17 cellular contexts compared by ENCODE assay signal in the genomic region with DNA sequence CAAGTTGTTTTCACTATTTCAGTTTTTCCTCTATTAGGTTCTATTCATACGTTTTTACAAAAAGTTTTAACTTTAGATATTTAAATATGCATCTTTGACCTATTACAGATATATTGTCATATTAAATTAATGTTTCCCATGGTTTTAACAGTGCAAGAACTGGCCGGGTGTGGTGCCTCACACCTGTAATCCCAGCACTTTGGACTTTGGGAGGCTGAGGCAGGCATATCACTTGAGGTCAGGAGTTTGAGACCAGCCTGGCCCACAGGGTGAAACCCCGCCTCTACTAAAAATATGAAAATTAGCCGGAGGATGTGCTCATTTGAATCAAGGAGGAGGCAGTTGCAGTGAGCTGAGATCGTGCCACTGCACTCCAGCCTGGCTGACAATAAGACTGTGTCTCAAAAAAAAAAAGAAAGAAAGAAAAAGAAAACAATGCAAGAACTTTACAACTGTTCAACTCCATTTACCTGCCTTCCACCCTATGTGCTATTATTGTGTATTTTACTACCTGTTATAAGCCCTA. TPM values are rescaled to one million over a fixed set of nuclear protein-coding genes. Genes with fewer than 3 reads are reported as not detected.
DNase-seq lines count a peak whose midpoint lies in the region; ATAC-seq and FAIRE-seq lines count a peak whose summit lies in the region.
"Had no signal": no experiment of that assay in that cellular context is flagged by ENCODE, and none has a peak within 500 bp of the region (broad histone marks: within the 10 kb centered on the region; RNA-seq: fewer than 3 reads in every experiment).

No MANE protein-coding gene starts in this region.

- H2BK12ac ChIP-seq in trophoblast cell (ENCODE audit: low read length) = no peak overlapping the region

- no peaks in the 10 kb centered on the region for H3K79me1 ChIP-seq in trophoblast cell (ENCODE audit: low read length)

- H3K4me1 ChIP-seq in Karpas-422 (ENCODE audit: low read length) = peaks cover 5% of the 10 kb centered on the region
- no peaks in the 10 kb centered on the region for H3K4me1 ChIP-seq in trophoblast cell (ENCODE audit: control insufficient read depth in 1 of 2, insufficient read depth in 2 of 2, low read length in 2 of 2)

- no peak overlapping the region for H3K14ac ChIP-seq in trophoblast cell (ENCODE audit: low read length)

- no peak overlapping the region for H4K12ac ChIP-seq in trophoblast cell (ENCODE audit: low read depth, low read length)

- H3K4me2 ChIP-seq in Karpas-422 (ENCODE audit: low read depth, low read length, poor library complexity, severe bottlenecking) = no peak overlapping the region
- H3K4me2 ChIP-seq in trophoblast cell (ENCODE audit: low read length) = no peak overlapping the region

- no peaks in the 10 kb centered on the region for H3K9me3 ChIP-seq in Karpas-422 (ENCODE audit: low read length)
- peaks cover 3% of the 10 kb centered on the region for H3K9me3 ChIP-seq in trophoblast cell (ENCODE audit: insufficient read depth, low read depth, low read length)

- ATAC-seq in GM21360 (IDR thresholded peaks at IDR 0.05; ENCODE audit: unreplicated experiment) (no peak), HG02870 (IDR thresholded peaks at IDR 0.05; ENCODE audit: unreplicated experiment) (no peak)

- no peaks in the 10 kb centered on the region for H3K79me2 ChIP-seq in Karpas-422 (ENCODE audit: low read length)
- H3K79me2 ChIP-seq in trophoblast cell (ENCODE audit: control insufficient read depth, insufficient read depth, low read length, poor library complexity) = no peaks in the 10 kb centered on the region

- H2BK5ac ChIP-seq in trophoblast cell (ENCODE audit: low read depth, low read length, poor library complexity) = no peak overlapping the region

- H3K4me3 ChIP-seq in Karpas-422 (ENCODE audit: low read length) (no peak overlapping the region), trophoblast cell (ENCODE audit: low read depth, low read length) (no peak overlapping the region)

- no peak overlapping the region for H3K27ac ChIP-seq in Karpas-422 (ENCODE audit: low read length)
- no peak overlapping the region for H3K27ac ChIP-seq in trophoblast cell (ENCODE audit: low read depth, low read length)
- H3K27ac ChIP-seq: C4-2B had no signal

- H3K9me2 ChIP-seq in Karpas-422 (replicated peaks; ENCODE audit: insufficient read depth, low read length) = no peaks in the 10 kb centered on the region

- no peak overlapping the region for H4K91ac ChIP-seq in trophoblast cell (ENCODE audit: low read depth, low read length)

- no peak overlapping the region for H4K8ac ChIP-seq in trophoblast cell (ENCODE audit: low read depth, low read length)

- H4K20me1 ChIP-seq in Karpas-422 (ENCODE audit: insufficient read depth, low read depth, low read length) = no peaks in the 10 kb centered on the region

- H2AFZ ChIP-seq in Karpas-422 (ENCODE audit: low read length) = no peak overlapping the region
- H2AFZ ChIP-seq in trophoblast cell (ENCODE audit: insufficient read depth, low read length, poor library complexity) = no peak overlapping the region

- no peak overlapping the region for H3K18ac ChIP-seq in trophoblast cell (ENCODE audit: low read length)

- no peaks in the 10 kb centered on the region for H3K27me3 ChIP-seq in Karpas-422 (ENCODE audit: low read length)
- no peaks in the 10 kb centered on the region for H3K27me3 ChIP-seq in trophoblast cell (ENCODE audit: insufficient read depth, low read length)

- H3K36me3 ChIP-seq in Karpas-422 (ENCODE audit: insufficient read depth, low read length) (no peaks in the 10 kb centered on the region), trophoblast cell (ENCODE audit: control insufficient read depth in 1 of 2, insufficient read depth in 2 of 2, low read length in 2 of 2) (peaks cover 0 to 3% of the 10 kb centered on the region in 2 experiments)

- peak overlapping the region; percentile 33 for H2BK120ac ChIP-seq in trophoblast cell (ENCODE audit: insufficient read depth, low read length, poor library complexity)

- FAIRE-seq in frontal cortex (lab: Jason Lieb, UNC) = peak; percentile 8
- FAIRE-seq: GM12892, H1 had no signal

- peak overlapping the region; percentile 46 for H2AK5ac ChIP-seq in trophoblast cell (ENCODE audit: low read length)

- WGBS in trophoblast cell (ENCODE audit: extremely low coverage, insufficient coverage, insufficient read length) = no CpG with 5 or more reads among the region's 5 CpGs

- no peak overlapping the region for H3K4ac ChIP-seq in trophoblast cell (ENCODE audit: low read depth, low read length)

- DNase-seq in Karpas-422 (peak; percentile 65), frontal cortex (ENCODE audit: low spot score in 2 of 2) (no peak), trophoblast cell (no peak)
- no peak for DNase-seq in stimulated activated naive CD4-positive, alpha-beta T cell (lab: John Stamatoyannopoulos, UW)
- DNase-seq: ACHN; AML-193; Caco-2; CD4-positive, alpha-beta T cell; DMS53; DND-41; H9; KG1 had no signal

- no peak overlapping the region for H3K23ac ChIP-seq in trophoblast cell (ENCODE audit: low read length)

- no peak overlapping the region for H3K9ac ChIP-seq in Karpas-422 (ENCODE audit: low read length)
- H3K9ac ChIP-seq in trophoblast cell (ENCODE audit: low read length) = no peak overlapping the region

RNA-seq across cellular contexts. Expression of gene TINAGL1, which starts 19.8 kb away (rescaled TPM):
- total RNA-seq in Karpas-422 (2014; rRNA removed; shearing (Covaris generic); ENCODE audit: low replicate concordance) = not detected in 2 replicates
- total RNA-seq in frontal cortex = 1.2 TPM
- 434 and 470 TPM in 2 replicates for polyA plus RNA-seq in trophoblast cell (2013)
- total RNA-seq: CD4-positive, alpha-beta T cell had no signal
